In the genomic region with DNA sequence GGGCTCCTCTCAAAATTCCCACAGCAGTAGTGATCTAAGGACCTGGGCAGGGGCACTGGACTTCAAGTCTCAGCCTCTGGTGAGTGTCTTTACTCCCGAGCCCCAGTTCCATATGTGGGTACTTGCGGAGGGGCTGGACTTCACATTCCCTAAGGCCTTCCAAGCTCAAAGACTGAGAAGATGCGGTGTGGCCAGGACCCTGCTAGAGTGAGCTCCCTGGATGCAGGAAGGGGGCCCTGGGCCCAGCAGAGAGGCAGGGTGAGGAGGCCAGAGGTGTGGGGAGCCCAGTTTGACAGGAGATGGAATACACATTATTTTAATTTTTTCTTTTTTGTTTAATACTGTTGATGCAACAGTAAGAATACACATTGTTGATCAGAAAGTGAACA, we compare ENCODE assay signal across 9 cellular contexts.
"Had no signal": no experiment of that assay in that cellular context is flagged by ENCODE, and none has a peak within 500 bp of the region (broad histone marks: within the 10 kb centered on the region; RNA-seq: fewer than 3 reads in every experiment).

No MANE protein-coding gene starts in this region.

- H3K4me3 ChIP-seq: esophagus muscularis mucosa, right atrium auricular region had no signal

- H3K27ac ChIP-seq: esophagus muscularis mucosa, right atrium auricular region, VCaP had no signal

- H3K9me3 ChIP-seq: esophagus muscularis mucosa, right atrium auricular region had no signal

- ATAC-seq: left lobe of liver had no signal

- H3K4me1 ChIP-seq: esophagus muscularis mucosa, right atrium auricular region had no signal

- H3K36me3 ChIP-seq: esophagus muscularis mucosa, right atrium auricular region had no signal

- DNase-seq: activated CD4-positive, alpha-beta T cell treated with anti-CD3 and anti-CD28 coated beads for 4 hours; activated gamma-delta T cell treated with Interleukin-2 at 50 U/mL for 16 hours; activated T-cell treated with anti-CD3 and anti-CD28 coated beads, Interleukin-2, amount 50 U/mL, for 1 hour; small intestine; T1000 had no signal

- H3K27me3 ChIP-seq: esophagus muscularis mucosa, right atrium auricular region had no signal
